In the genomic region with DNA sequence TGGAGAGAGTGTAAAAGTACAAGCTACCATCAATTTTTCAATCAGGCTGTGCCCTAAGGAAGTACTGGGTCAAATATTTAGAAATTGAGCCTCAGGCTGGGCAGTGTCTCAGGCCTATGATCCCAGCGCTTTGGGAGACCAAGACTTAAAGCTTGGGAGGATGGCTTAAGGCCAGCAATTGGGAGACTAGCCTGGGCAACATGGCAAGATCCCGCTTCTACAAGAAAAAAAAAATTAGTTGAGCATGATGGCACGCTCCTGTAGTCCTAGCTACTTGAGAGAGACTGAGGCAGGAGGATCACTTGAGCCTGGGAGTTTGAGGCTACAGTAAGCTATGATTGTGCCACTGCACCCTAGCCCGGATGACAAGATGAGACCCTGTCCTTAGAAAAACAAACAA, we compare ENCODE assay signal across 11 cellular contexts. TPM values are rescaled to one million over a fixed set of nuclear protein-coding genes. Genes with fewer than 3 reads are reported as not detected.
A peak's percentile ranks its signal among the peaks of the same experiment; 100 is the strongest.
DNase-seq lines count a peak whose midpoint lies in the region; ATAC-seq, FAIRE-seq and TF ChIP-seq lines count a peak whose summit lies in the region.
"Had no signal": no experiment of that assay in that cellular context is flagged by ENCODE, and none has a peak within 500 bp of the region (broad histone marks: within the 10 kb centered on the region; RNA-seq: fewer than 3 reads in every experiment).

No MANE protein-coding gene starts in this region.

- peak overlapping the region in 2 of 10 experiments; percentile 76 to 96; a peak in 3 of 20 replicates for H3K4me3 ChIP-seq in BLaER1 treated with 17β-estradiol and CSF1 and Interleukin-3, amounts not matched to agents 10 nM and 100 nM
- no peak overlapping the region for H3K4me3 ChIP-seq in K562

- DNase-seq in K562 (ENCODE audit: extremely low read depth in 1 of 4, low spot score in 3 of 4) (no peak), neural crest cell (ENCODE audit: low read depth, low spot score) (no peak), NCI-H774 (lab: John Stamatoyannopoulos, UW) (no peak), GM13976 (ENCODE audit: low spot score) (no peak)
- DNase-seq in stimulated activated CD4-positive, alpha-beta T cell treated with anti-CD3 and anti-CD28 coated beads, Interleukin-4, amount 100 ng/mL, for 24 hours, result no peak
- DNase-seq: mesendoderm, NCI-H1436 had no signal

- H3K4me3 Mint-ChIP-seq in IgD-negative memory B cell (peak overlapping the region in 2 of 4 donors; percentile 78 to 96), neural crest cell (peak overlapping the region; percentile 98)

- POLR2A ChIA-PET in K562 (lab: Yijun Ruan, JAX), result interaction anchor here (0.9 kb wide), 1 partner anchor 288 kb away, joined by 3 read pairs; no protein-coding TSS in a partner anchor

- no peak for TF ChIP-seq POLR2A in K562 (conservative IDR thresholded peaks at IDR 0.05)

- peak overlapping the region; percentile 96 for H2AFZ ChIP-seq in K562 (ENCODE audit: low read depth, low read length)

- H3K9me3 Mint-ChIP-seq in IgD-negative memory B cell (no peaks in the 10 kb centered on the region), neural crest cell (no peaks in the 10 kb centered on the region)

- no peak for FAIRE-seq in K562 (lab: Jason Lieb, UNC)
- FAIRE-seq: H1 had no signal

- CTCF ChIA-PET in K562 (lab: Yijun Ruan, JAX; ENCODE audit: low intra/inter-chr PET ratio), result no interaction called here

- ATAC-seq in K562 (no peak), GM18520 (IDR thresholded peaks at IDR 0.05; ENCODE audit: unreplicated experiment) (no peak)

- no peaks in the 10 kb centered on the region for H3K27me3 ChIP-seq in BLaER1 treated with 17β-estradiol and CSF1 and Interleukin-3, amounts not matched to agents 10 nM and 100 nM
- H3K27me3 ChIP-seq in K562 (ENCODE audit: control insufficient read depth in 2 of 2, insufficient read depth in 2 of 2, low read length in 2 of 2), result no peaks in the 10 kb centered on the region

- H3K4me1 Mint-ChIP-seq in IgD-negative memory B cell (peaks cover 24 to 27% (median 25%) of the 10 kb centered on the region in 3 donors), neural crest cell (peaks cover 42% of the 10 kb centered on the region)

- WGBS in K562 (ENCODE audit: insufficient coverage, low coverage, missing lambda C conversion rate), result 75% methylated on average over 4 of the region's 4 CpGs

- peak overlapping the region in 7 of 11 experiments; percentile 91 to 97 (median 95); a peak in 11 of 22 replicates for H3K27ac ChIP-seq in BLaER1 treated with 17β-estradiol and CSF1 and Interleukin-3, amounts not matched to agents 10 nM and 100 nM
- peak overlapping the region; percentile 89; the same call in 1 of the 3 replicates for H3K27ac ChIP-seq in K562 (ENCODE audit: extremely low read depth, low read depth, low read length)

- H3K36me3 Mint-ChIP-seq in IgD-negative memory B cell, result peaks cover 2% of the 10 kb centered on the region
- no peaks in the 10 kb centered on the region for H3K36me3 Mint-ChIP-seq in neural crest cell (ENCODE audit: low read depth)

- BruUV-seq in K562 (replicated peaks; lab: Mats Ljungman, UMichigan), result no TSS peak

- H3K27me3 Mint-ChIP-seq in IgD-negative memory B cell, result no peaks in the 10 kb centered on the region
- no peaks in the 10 kb centered on the region for H3K27me3 Mint-ChIP-seq in neural crest cell (ENCODE audit: low read depth)

- intact Hi-C loops in K562 (cut with micrococcal nuclease), result loop anchor here (5.0 kb wide), 1 partner anchor 345 kb away; no protein-coding TSS in a partner anchor

- H3K79me2 ChIP-seq in K562 (ENCODE audit: control insufficient read depth, insufficient read depth, low read length), result peaks cover 27% of the 10 kb centered on the region

- in situ Hi-C loops in K562 (cut with MboI), result no loop called here
- in situ Hi-C loops in GM13976 (cut with MboI; ENCODE audit: low sequenced_read_pairs, unreplicated experiment), result no loop called here

- TF ChIP-seq RAD21 in K562 (CRISPR knock-in tag; conservative IDR thresholded peaks at IDR 0.05 in 1 of 2, IDR thresholded peaks at IDR 0.05 in 1 of 2), result no peak

- H3K9me3 ChIP-seq in BLaER1 treated with 17β-estradiol and CSF1 and Interleukin-3, amounts not matched to agents 10 nM and 100 nM (replicated peaks in 1 of 11), result peaks cover 0 to 8% (median 0%) of the 10 kb centered on the region in 11 experiments; a peak in 3 of 22 replicates
- H3K9me3 ChIP-seq in K562 (replicated peaks; ENCODE audit: control insufficient read depth, insufficient read depth, low read depth, low read length), result no peaks in the 10 kb centered on the region

- TF ChIP-seq EP300 in K562 (IDR thresholded peaks at IDR 0.05; ENCODE audit: low read length), result no peak

- H3K9me1 ChIP-seq in K562 (ENCODE audit: control insufficient read depth, insufficient read depth, low read length), result no peaks in the 10 kb centered on the region

- H3K4me1 ChIP-seq in BLaER1 treated with 17β-estradiol and CSF1 and Interleukin-3, amounts not matched to agents 10 nM and 100 nM, result peaks cover 17 to 28% (median 25%) of the 10 kb centered on the region in 10 experiments
- H3K4me1 ChIP-seq in K562 (replicated peaks in 1 of 2; ENCODE audit: control insufficient read depth in 2 of 2, insufficient read depth in 2 of 2, low read length in 2 of 2), result peaks cover 6 to 17% of the 10 kb centered on the region in 2 experiments; a peak in 4 of 5 replicates

- peak overlapping the region; percentile 95 to 100 (median 95) for H3K27ac Mint-ChIP-seq in IgD-negative memory B cell
- no peak overlapping the region for H3K27ac Mint-ChIP-seq in neural crest cell (ENCODE audit: unreplicated experiment)

- TF ChIP-seq CTCF in K562 (IDR thresholded peaks at IDR 0.05 in 2 of 3, conservative IDR thresholded peaks at IDR 0.05 in 1 of 3; ENCODE audit: insufficient read depth in 2 of 3, low read depth in 1 of 3, low read length in 3 of 3), result no peak
- no peak for TF ChIP-seq CTCF in neural crest cell (conservative IDR thresholded peaks at IDR 0.05)
- no peak for TF ChIP-seq CTCF in GM13976 (IDR thresholded peaks at IDR 0.05; ENCODE audit: borderline replicate concordance, control extremely low read depth, extremely low read depth, insufficient read depth, missing control alignments)

- H3K4me2 ChIP-seq in BLaER1 treated with 17β-estradiol and CSF1 and Interleukin-3, amounts not matched to agents 10 nM and 100 nM, result peak overlapping the region; percentile 74 to 96 (median 87)
- peak overlapping the region; percentile 88; the same call in 1 of the 2 replicates for H3K4me2 ChIP-seq in K562 (ENCODE audit: insufficient read depth, low read length)

- peaks cover 18 to 29% (median 27%) of the 10 kb centered on the region in 11 experiments; a peak in 21 of 22 replicates for H4K20me1 ChIP-seq in BLaER1 treated with 17β-estradiol and CSF1 and Interleukin-3, amounts not matched to agents 10 nM and 100 nM
- peaks cover 17% of the 10 kb centered on the region for H4K20me1 ChIP-seq in K562 (replicated peaks; ENCODE audit: control insufficient read depth, insufficient read depth, low read length)

- no peaks in the 10 kb centered on the region; a peak in 1 of 22 replicates for H3K36me3 ChIP-seq in BLaER1 treated with 17β-estradiol and CSF1 and Interleukin-3, amounts not matched to agents 10 nM and 100 nM
- no peaks in the 10 kb centered on the region; the same call in 2 of the 3 replicates for H3K36me3 ChIP-seq in K562 (ENCODE audit: control insufficient read depth, insufficient read depth, low read length)

- H3K9ac ChIP-seq in BLaER1 treated with 17β-estradiol and CSF1 and Interleukin-3, amounts not matched to agents 10 nM and 100 nM, result peak overlapping the region in 4 of 11 experiments; percentile 86 to 99 (median 92); a peak in 3 of 22 replicates
- H3K9ac ChIP-seq in K562 (ENCODE audit: insufficient read depth in 1 of 2, low read depth in 2 of 2, low read length in 2 of 2), result no peak overlapping the region

TF ChIP-seq in K562, 482 proteins besides CTCF, POLR2A, EP300 and RAD21:
- TF ChIP-seq E4F1 (CRISPR knock-in tag; IDR thresholded peaks at IDR 0.05; ENCODE audit: borderline replicate concordance) (no peak), ZNF121 (CRISPR knock-in tag; conservative IDR thresholded peaks at IDR 0.05) (peak; percentile 73)

RNA-seq across cellular contexts. Expression of gene UBP1, which starts 2.0 kb away (rescaled TPM):
- polyA plus RNA-seq in IgD-negative memory B cell (9.3 TPM), K562 (2011; rRNA removed) (111 and 139 TPM in 2 replicates), K562 (2014; fragmentation: Illumina TruSeq; extraction: Trizol) (117 and 143 TPM in 2 replicates), K562 (2014; fragmentation: Nextera tagmentation; extraction: Ambion mirVana) (10 to 100 TPM; 13.6 to 17.4 TPM), K562 (2014; rRNA removed) (87.5 and 109 TPM in 2 replicates)
- total RNA-seq in K562 (2011; cell fraction: chromatin; rRNA removed; ENCODE audit: low replicate concordance), result 238 and 355 TPM in 2 replicates
- 95.6 and 112 TPM in 2 replicates for total RNA-seq in K562 (2011; cell fraction: nucleolus; rRNA removed)
- total RNA-seq in K562 (2011; cell fraction: nucleoplasm; rRNA removed), result 131 and 137 TPM in 2 replicates
- total RNA-seq in K562 (2014; rRNA removed) (46.6 and 56.7 TPM in 2 replicates), K562 (2014; rRNA removed; fragmentation: Illumina TruSeq; extraction: Trizol) (64.0 and 66.0 TPM in 2 replicates), K562 (2015; rRNA removed; fragmentation: Illumina TruSeq; extraction: Trizol) (78.5 and 85.2 TPM in 2 replicates), K562 (2021) (79.6 and 81.0 TPM in 2 replicates), neural crest cell (81.9 and 90.9 TPM in 2 replicates)
- 33.3 and 46.7 TPM in 2 replicates for polyA plus RNA-seq in K562 (2011; cell fraction: cytosol; rRNA removed)
- polyA plus RNA-seq in K562 (2011; cell fraction: nucleus; rRNA removed), result 222 and 235 TPM in 2 replicates
- 42.8 and 72.4 TPM in 2 replicates for polyA plus RNA-seq in K562 (2012)
- polyA minus RNA-seq in K562 (2011; rRNA and poly(A)+ RNA removed), result 143 and 157 TPM in 2 replicates
- polyA minus RNA-seq in K562 (2011; cell fraction: cytosol; rRNA and poly(A)+ RNA removed), result 43.0 and 60.2 TPM in 2 replicates
- polyA minus RNA-seq in K562 (2011; cell fraction: nucleus; rRNA and poly(A)+ RNA removed), result 75.7 and 104 TPM in 2 replicates
